17 cellular contexts compared by ENCODE assay signal in genomic region chr5:53095222-53095621, GRCh38.
"Had no signal": no experiment of that assay in that cellular context is flagged by ENCODE, and none has a peak within 500 bp of the region (broad histone marks: within the 10 kb centered on the region; RNA-seq: fewer than 3 reads in every experiment).

No MANE protein-coding gene starts in this region.

- H3K27ac Mint-ChIP-seq: nephron; neural progenitor cell; stimulated activated effector memory CD8-positive, alpha-beta T cell treated with anti-CD3 and anti-CD28 coated beads, Interleukin-12 subunit alpha, Interleukin-12 subunit beta, amount 100 ng/mL, for 72 hours had no signal

- H3K9me3 Mint-ChIP-seq: effector memory CD8-positive, alpha-beta T cell; naive thymus-derived CD4-positive, alpha-beta T cell; nephron; neural progenitor cell; stimulated activated effector memory CD8-positive, alpha-beta T cell treated with anti-CD3 and anti-CD28 coated beads, Interleukin-12 subunit alpha, Interleukin-12 subunit beta, amount 100 ng/mL, for 72 hours had no signal

- H3K27me3 ChIP-seq: gastrocnemius medialis, hepatocyte, neural progenitor cell, right atrium auricular region, sigmoid colon, stomach, testis, tibial artery, upper lobe of left lung had no signal

- DNase-seq: cortex of kidney, kidney had no signal

- H3K9me3 ChIP-seq: gastrocnemius medialis, prostate gland, right atrium auricular region, sigmoid colon, stomach, testis, tibial artery, upper lobe of left lung had no signal

- H3K4me3 Mint-ChIP-seq: effector memory CD8-positive, alpha-beta T cell; naive thymus-derived CD4-positive, alpha-beta T cell; nephron; neural progenitor cell; stimulated activated effector memory CD8-positive, alpha-beta T cell treated with anti-CD3 and anti-CD28 coated beads, Interleukin-12 subunit alpha, Interleukin-12 subunit beta, amount 100 ng/mL, for 72 hours had no signal

- H3K4me1 ChIP-seq: gastrocnemius medialis, neural progenitor cell, prostate gland, testis had no signal

- H3K27me3 Mint-ChIP-seq: effector memory CD8-positive, alpha-beta T cell had no signal

- H3K4me3 ChIP-seq: gastrocnemius medialis, hepatocyte, neural progenitor cell, prostate gland, right atrium auricular region, sigmoid colon, stomach, testis, tibial artery, upper lobe of left lung had no signal

- H3K27ac ChIP-seq: gastrocnemius medialis, hepatocyte, neural progenitor cell, parathyroid adenoma, prostate gland, right atrium auricular region, stomach, testis, tibial artery, upper lobe of left lung had no signal

- H3K36me3 ChIP-seq: neural progenitor cell had no signal
